ENCODE assay signal across 8 cellular contexts in genomic region chr14:50859296-50859624, GRCh38.
DNase-seq lines count a peak whose midpoint lies in the region; ATAC-seq lines count a peak whose summit lies in the region.

No MANE protein-coding gene starts in this region.

- DNase-seq in activated naive CD8-positive, alpha-beta T cell treated with anti-CD3 and anti-CD28 coated beads, Interleukin-2, amount 50 U/mL, for 24 hours, result no peak
- DNase-seq in ecto neural progenitor cell (ENCODE audit: low spot score) (no peak), NCI-H1048 (lab: John Stamatoyannopoulos, UW) (no peak), cerebellar cortex (ENCODE audit: low spot score) (no peak)

- peaks cover 11% of the 10 kb centered on the region for H3K4me1 ChIP-seq in ACC112 (ENCODE audit: control insufficient read depth, insufficient read depth, low read length, unreplicated experiment)
- peaks cover 0 to 7% of the 10 kb centered on the region in 2 donors for H3K4me1 ChIP-seq in muscle layer of duodenum (ENCODE audit: control insufficient read depth in 1 of 2, insufficient read depth in 2 of 2, low read length in 2 of 2)

- H3K4me3 ChIP-seq in ACC112 (ENCODE audit: low read depth, low read length), result peak overlapping the region; percentile 81
- peak overlapping the region; percentile 78 to 79 for H3K4me3 ChIP-seq in muscle layer of duodenum (ENCODE audit: low read depth in 1 of 2, low read length in 2 of 2)

- H3K27ac ChIP-seq in ACC112 (ENCODE audit: low read depth, low read length), result no peak overlapping the region
- H3K27ac ChIP-seq in muscle layer of duodenum (ENCODE audit: low read length), result no peak overlapping the region

- ATAC-seq in GM21619 (IDR thresholded peaks at IDR 0.05; ENCODE audit: unreplicated experiment), result peak; percentile 6
- ATAC-seq in activated naive CD8-positive, alpha-beta T cell treated with anti-CD3 and anti-CD28 coated beads, Interleukin-2, amount 50 U/mL, for 24 hours, result peak; percentile 15
- ATAC-seq in GM18519 (IDR thresholded peaks at IDR 0.05; ENCODE audit: low FRiP score, unreplicated experiment), result no peak

- H3K79me2 ChIP-seq in ACC112 (ENCODE audit: control insufficient read depth, insufficient read depth, low read length, unreplicated experiment), result no peaks in the 10 kb centered on the region

- peak overlapping the region; percentile 81 for H3K4me3 Mint-ChIP-seq in activated naive CD8-positive, alpha-beta T cell treated with anti-CD3 and anti-CD28 coated beads, Interleukin-2, amount 50 U/mL, for 24 hours

- no peak overlapping the region for H3K27ac Mint-ChIP-seq in activated naive CD8-positive, alpha-beta T cell treated with anti-CD3 and anti-CD28 coated beads, Interleukin-2, amount 50 U/mL, for 24 hours

- no peaks in the 10 kb centered on the region for H3K9me3 ChIP-seq in muscle layer of duodenum (ENCODE audit: control insufficient read depth in 1 of 2, low read length in 2 of 2)

- H3K27me3 ChIP-seq in ACC112 (ENCODE audit: insufficient read depth, low read length) (no peaks in the 10 kb centered on the region), muscle layer of duodenum (ENCODE audit: low read depth, low read length) (no peaks in the 10 kb centered on the region)

- peak overlapping the region; percentile 91 for H2AFZ ChIP-seq in ACC112 (ENCODE audit: low read length, unreplicated experiment)

- H3K9me3 Mint-ChIP-seq in activated naive CD8-positive, alpha-beta T cell treated with anti-CD3 and anti-CD28 coated beads, Interleukin-2, amount 50 U/mL, for 24 hours, result no peaks in the 10 kb centered on the region

- no peaks in the 10 kb centered on the region for H3K27me3 Mint-ChIP-seq in activated naive CD8-positive, alpha-beta T cell treated with anti-CD3 and anti-CD28 coated beads, Interleukin-2, amount 50 U/mL, for 24 hours

- no peaks in the 10 kb centered on the region for H3K36me3 ChIP-seq in ACC112 (ENCODE audit: insufficient read depth, low read length)
- H3K36me3 ChIP-seq in muscle layer of duodenum (ENCODE audit: control insufficient read depth in 1 of 2, insufficient read depth in 2 of 2, low read length in 2 of 2), result no peaks in the 10 kb centered on the region

- H3K4me1 Mint-ChIP-seq in activated naive CD8-positive, alpha-beta T cell treated with anti-CD3 and anti-CD28 coated beads, Interleukin-2, amount 50 U/mL, for 24 hours, result peaks cover 12% of the 10 kb centered on the region

- no peaks in the 10 kb centered on the region for H3K36me3 Mint-ChIP-seq in activated naive CD8-positive, alpha-beta T cell treated with anti-CD3 and anti-CD28 coated beads, Interleukin-2, amount 50 U/mL, for 24 hours (ENCODE audit: low read depth)
